Comparison of ENCODE assay signal across 19 cellular contexts in genomic region chr13:20431080-20431479, GRCh38.
DNase-seq lines count a peak whose midpoint lies in the region; ATAC-seq lines count a peak whose summit lies in the region.
"Had no signal": no experiment of that assay in that cellular context is flagged by ENCODE, and none has a peak within 500 bp of the region (broad histone marks: within the 10 kb centered on the region; RNA-seq: fewer than 3 reads in every experiment).

No MANE protein-coding gene starts in this region.

- DNase-seq in DMS153 treated with DMSO at 0.1 percent for 48 hours (lab: John Stamatoyannopoulos, UW; ENCODE audit: unreplicated experiment) (peak; percentile 48), NCI-H2107 (lab: John Stamatoyannopoulos, UW) (peak; percentile 15), epithelial cell of prostate (ENCODE audit: low read depth, low spot score) (peak; percentile 92), renal cortical epithelial cell (ENCODE audit: low read depth) (peak; percentile 50), HK-2 (ENCODE audit: unreplicated experiment) (no peak), GM19238 (ENCODE audit: insufficient read length, low spot score) (no peak)
- DNase-seq: activated CD8-positive, alpha-beta memory T cell treated with anti-CD3 and anti-CD28 coated beads, Interleukin-2, amount 50 U/mL, for 4 hours; CD8-positive, alpha-beta memory T cell; DND-41; foreskin melanocyte; H9; hypothalamus; NCI-H1105 treated with DMSO at 0.1 percent for 48 hours; NK-92 treated with Interleukin-12 subunit alpha and Interleukin-12 subunit beta, amount 100 ng/mL, for 24 hours; pancreas; testis had no signal

- peak overlapping the region; percentile 87 for H3K27ac ChIP-seq in epithelial cell of prostate
- H3K27ac ChIP-seq: pancreas, testis had no signal

- ATAC-seq in GM21529 (IDR thresholded peaks at IDR 0.05; ENCODE audit: unreplicated experiment): no peak
- ATAC-seq: sciatic nerve; stimulated activated effector memory CD8-positive, alpha-beta T cell treated with anti-CD3 and anti-CD28 coated beads, Interleukin-12 subunit alpha, Interleukin-12 subunit beta, amount 100 ng/mL, for 72 hours had no signal

Comparison
In these comparisons a context has a peak if more than half of its experiments do, and no peak if none do; other contexts are left out.
1. DNase-seq: peak in DMS153 treated with DMSO at 0.1 percent for 48 hours (single experiment), NCI-H2107 (single experiment), epithelial cell of prostate (single experiment) and renal cortical epithelial cell (single experiment); none in HK-2 (single experiment) and GM19238 (single experiment).